In genomic region chr12:76102-76501, GRCh38 we compare ENCODE assay signal across 14 cellular contexts. TPM values are rescaled to one million over a fixed set of nuclear protein-coding genes. Genes with fewer than 3 reads are reported as not detected.
DNase-seq lines count a peak whose midpoint lies in the region; ATAC-seq, FAIRE-seq and TF ChIP-seq lines count a peak whose summit lies in the region.
"Not testable (repeated sequence)": the region's sequence is repeated elsewhere in the genome, so short reads cannot be mapped to it uniquely, and the experiment has no call there.
"Had no signal": no experiment of that assay in that cellular context is flagged by ENCODE, and none has a peak within 500 bp of the region (broad histone marks: within the 10 kb centered on the region; RNA-seq: fewer than 3 reads in every experiment).

No MANE protein-coding gene starts in this region.

- H3K36me3 ChIP-seq in HEK293 (ENCODE audit: control insufficient read depth in 2 of 2, insufficient read depth in 1 of 2, low read length in 2 of 2); bronchial epithelial cell (ENCODE audit: control insufficient read depth, insufficient read depth, low read length); endodermal cell (ENCODE audit: control insufficient read depth, insufficient read depth, low read length); lower lobe of right lung: not testable (repeated sequence)

- not testable (repeated sequence) for H3K27ac Mint-ChIP-seq in endodermal cell; stimulated activated memory B cell treated with anti-CD40 and anti-IgM and Interleukin-4, amounts not matched to agents 10 μg/mL and 1 μg/mL and 100 μg/mL, for 72 hours

- ATAC-seq in A549 (peak; percentile 2 to 21; a peak in 3 of 6 replicates), lower lobe of right lung (peak; percentile 5 to 9)
- peak; percentile 16 for ATAC-seq in stimulated activated memory B cell treated with anti-CD40 and anti-IgM and Interleukin-4, amounts not matched to agents 10 μg/mL and 1 μg/mL and 100 μg/mL, for 72 hours

- TF ChIP-seq EP300 in A549 (IDR thresholded peaks at IDR 0.05) = not testable (repeated sequence)

- peaks cover 70% of the 10 kb centered on the region for H3K27me3 Mint-ChIP-seq in endodermal cell (ENCODE audit: insufficient read depth)
- H3K27me3 Mint-ChIP-seq in stimulated activated memory B cell treated with anti-CD40 and anti-IgM and Interleukin-4, amounts not matched to agents 10 μg/mL and 1 μg/mL and 100 μg/mL, for 72 hours = peaks cover 65% of the 10 kb centered on the region

- DNase-seq in A549 (ENCODE audit: low read depth in 1 of 2, low spot score in 1 of 2); bronchial epithelial cell (ENCODE audit: low read depth); lower lobe of right lung: not testable (repeated sequence)
- DNase-seq in endodermal cell (peak; percentile 35), islet precursor cell (peak; percentile 50)

- not testable (repeated sequence) for H3K4me3 Mint-ChIP-seq in endodermal cell; stimulated activated memory B cell treated with anti-CD40 and anti-IgM and Interleukin-4, amounts not matched to agents 10 μg/mL and 1 μg/mL and 100 μg/mL, for 72 hours

- intact Hi-C loops in lower lobe of right lung (cut with DNase I) = not testable (repeated sequence)

- not testable (repeated sequence) for H3K9me3 Mint-ChIP-seq in endodermal cell; stimulated activated memory B cell treated with anti-CD40 and anti-IgM and Interleukin-4, amounts not matched to agents 10 μg/mL and 1 μg/mL and 100 μg/mL, for 72 hours

- H3K27me3 ChIP-seq in bronchial epithelial cell (ENCODE audit: control insufficient read depth, insufficient read depth, low read length) = peaks cover 15% of the 10 kb centered on the region
- H3K27me3 ChIP-seq in endodermal cell (ENCODE audit: control insufficient read depth, insufficient read depth, low read length, poor library complexity, severe bottlenecking) = peaks cover 70% of the 10 kb centered on the region
- peaks cover 28% of the 10 kb centered on the region for H3K27me3 ChIP-seq in lower lobe of right lung (ENCODE audit: low read depth)

- TF ChIP-seq POLR2A in A549 (IDR thresholded peaks at IDR 0.05; ENCODE audit: low read length) = not testable (repeated sequence)

- not testable (repeated sequence) for H3K9ac ChIP-seq in endodermal cell (ENCODE audit: extremely low read depth, low read length, poor library complexity, severe bottlenecking)

- POLR2A ChIA-PET in A549 (lab: Yijun Ruan, JAX) = not testable (repeated sequence)
- POLR2A ChIA-PET in HEK293 (lab: Yijun Ruan, JAX) = interaction anchor here (0.7 kb wide), 1 partner anchor 43 kb away, joined by 5 read pairs; no protein-coding TSS in a partner anchor

- H3K4me3 ChIP-seq in A549; HEK293 (ENCODE audit: low read depth, low read length); bronchial epithelial cell (ENCODE audit: low read depth, low read length); endodermal cell (ENCODE audit: low read length); lower lobe of right lung: not testable (repeated sequence)

- 70% methylated on average over 10 of the region's 10 CpGs for WGBS in A549 (ENCODE audit: missing lambda C conversion rate)
- WGBS in endodermal cell (ENCODE audit: insufficient coverage in 1 of 2, insufficient read length in 1 of 2), 2 experiments = 92 to 100% methylated on average over 3 to 10 of the region's 10 CpGs

- H3K4me2 ChIP-seq in A549 = not testable (repeated sequence)

- not testable (repeated sequence) for H3K4me1 ChIP-seq in A549; HEK293 (ENCODE audit: control insufficient read depth, insufficient read depth, low read length); endodermal cell (ENCODE audit: control insufficient read depth, insufficient read depth, low read length); lower lobe of right lung

- not testable (repeated sequence) for TF ChIP-seq CTCF in A549 (IDR thresholded peaks at IDR 0.05); HEK293 (tag by site-specific recombination; IDR thresholded peaks at IDR 0.05); bronchial epithelial cell (IDR thresholded peaks at IDR 0.05; ENCODE audit: insufficient read depth, low read length, severe bottlenecking); endodermal cell (conservative IDR thresholded peaks at IDR 0.05); lower lobe of right lung (IDR thresholded peaks at IDR 0.05)

- CTCF ChIA-PET in A549 (lab: Yijun Ruan, JAX) = interaction anchor here (1.2 kb wide), 1 partner anchor 20 kb away, joined by 3 read pairs; no protein-coding TSS in a partner anchor
- CTCF ChIA-PET in HEK293 (lab: Yijun Ruan, JAX) = not testable (repeated sequence)

- not testable (repeated sequence) for H3K9me3 ChIP-seq in A549; HEK293 (ENCODE audit: control insufficient read depth, insufficient read depth, low read depth, low read length); endodermal cell (ENCODE audit: control insufficient read depth, low read length); lower lobe of right lung

- not testable (repeated sequence) for H3K36me3 Mint-ChIP-seq in endodermal cell (ENCODE audit: low read depth); stimulated activated memory B cell treated with anti-CD40 and anti-IgM and Interleukin-4, amounts not matched to agents 10 μg/mL and 1 μg/mL and 100 μg/mL, for 72 hours

- H3K4me1 Mint-ChIP-seq in endodermal cell = peaks cover 10% of the 10 kb centered on the region
- H3K4me1 Mint-ChIP-seq in stimulated activated memory B cell treated with anti-CD40 and anti-IgM and Interleukin-4, amounts not matched to agents 10 μg/mL and 1 μg/mL and 100 μg/mL, for 72 hours = not testable (repeated sequence)

- not testable (repeated sequence) for FAIRE-seq in A549 (lab: Jason Lieb, UNC)
- FAIRE-seq in bronchial epithelial cell (lab: Jason Lieb, UNC) = peak; percentile 92

- TF ChIP-seq RAD21 in A549 (conservative IDR thresholded peaks at IDR 0.05 in 1 of 2, IDR thresholded peaks at IDR 0.05 in 1 of 2) = not testable (repeated sequence)

- not testable (repeated sequence) for H3K27ac ChIP-seq in A549; HEK293 (ENCODE audit: extremely low read depth, low read depth, low read length); endodermal cell (ENCODE audit: low read depth, low read length); lower lobe of right lung

TF ChIP-seq in HEK293, 187 proteins besides CTCF, POLR2A, EP300 and RAD21:
- TF ChIP-seq ZFHX2 (tag by site-specific recombination; conservative IDR thresholded peaks at IDR 0.05) (peak; percentile 43; the same call in 1 of the 2 replicates), EGR2 (tag by site-specific recombination; IDR thresholded peaks at IDR 0.05; ENCODE audit: low read depth) (peak; percentile 51)

RNA-seq across cellular contexts. Expression of gene IQSEC3, which starts 9.5 kb away (rescaled TPM):
- polyA plus RNA-seq in A549 (2011; rRNA removed) = not detected in 2 replicates
- not detected in 2 replicates for polyA plus RNA-seq in A549 (2012; cell fraction: cytosol; rRNA removed)
- polyA plus RNA-seq in A549 (2012; cell fraction: nucleus; rRNA removed) = 0.01 TPM in 1 of 2 replicates, not detected in the other
- polyA plus RNA-seq in A549 (2017; fragmentation: RNase III; extraction: RNeasy Plus Mini Kit Qiagen cat#74134 plus additional on column Dnase treatment) = not detected in 3 replicates
- polyA minus RNA-seq in A549 (2011; rRNA and poly(A)+ RNA removed) = 0.05 TPM in 1 of 2 replicates, not detected in the other
- not detected in 2 replicates for total RNA-seq in bronchial epithelial cell
- total RNA-seq in endodermal cell = 1 to 10 TPM; 1.5 to 2.7 TPM
- polyA plus RNA-seq in endodermal cell (2013, experiment 1 of 2) = 1.5 TPM
- 0.95 TPM for polyA plus RNA-seq in endodermal cell (2013, experiment 2 of 2)
- 10.7 TPM for total RNA-seq in lower lobe of right lung
- total RNA-seq: A172, A673, G401, GM12878 had no signal
- polyA plus RNA-seq: CD14-positive monocyte; CD4-positive, alpha-beta memory T cell; CD8-positive, alpha-beta memory T cell; GM12878 had no signal
